18 cellular contexts compared by ENCODE assay signal in the genomic region with DNA sequence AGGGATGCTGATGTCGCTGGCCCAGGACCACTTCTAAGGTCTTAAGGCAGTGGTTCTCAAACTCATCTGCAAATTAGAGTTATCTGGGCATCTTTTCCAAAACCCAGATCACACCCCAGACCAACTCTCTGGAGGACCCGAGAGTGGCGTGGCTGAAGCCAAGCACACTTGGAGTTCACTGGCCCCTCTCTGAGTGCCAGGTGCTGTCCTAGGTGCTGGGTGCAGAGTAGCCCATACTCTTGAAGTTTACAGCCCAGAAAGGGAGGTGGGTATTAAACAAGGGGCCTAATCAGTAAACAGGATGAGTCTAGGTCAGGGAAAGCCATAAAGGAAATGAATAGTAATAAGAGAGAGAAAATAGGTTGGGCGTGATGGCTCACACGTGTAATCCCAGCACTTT. TPM values are rescaled to one million over a fixed set of nuclear protein-coding genes. Genes with fewer than 3 reads are reported as not detected.
DNase-seq lines count a peak whose midpoint lies in the region; ATAC-seq and TF ChIP-seq lines count a peak whose summit lies in the region.
"Had no signal": no experiment of that assay in that cellular context is flagged by ENCODE, and none has a peak within 500 bp of the region (broad histone marks: within the 10 kb centered on the region; RNA-seq: fewer than 3 reads in every experiment).

No MANE protein-coding gene starts in this region.

- no peaks in the 10 kb centered on the region for H3K9me3 ChIP-seq in PC-3 (ENCODE audit: low read length)
- H3K9me3 ChIP-seq in stomach = no peaks in the 10 kb centered on the region
- H3K9me3 ChIP-seq: BLaER1 had no signal

- TF ChIP-seq POLR2A in stomach (IDR thresholded peaks at IDR 0.05) = no peak

- TF ChIP-seq CTCF in GM23338 (conservative IDR thresholded peaks at IDR 0.05; ENCODE audit: low read depth in 2 of 2) (no peak), PC-3 (conservative IDR thresholded peaks at IDR 0.05; ENCODE audit: low read depth, low read length) (no peak), endothelial cell (IDR thresholded peaks at IDR 0.05; ENCODE audit: unreplicated experiment) (no peak), stomach (IDR thresholded peaks at IDR 0.05) (no peak)

- no peak for TF ChIP-seq EP300 in stomach (IDR thresholded peaks at IDR 0.05)

- no peak overlapping the region for H3K4me2 ChIP-seq in GM23338
- no peak overlapping the region for H3K4me2 ChIP-seq in PC-3 (ENCODE audit: low read length)
- H3K4me2 ChIP-seq: BLaER1 had no signal

- H3K36me3 ChIP-seq in GM23338 (ENCODE audit: insufficient read depth) = no peaks in the 10 kb centered on the region
- H3K36me3 ChIP-seq in PC-3 (ENCODE audit: low read depth, low read length) = no peaks in the 10 kb centered on the region
- no peaks in the 10 kb centered on the region for H3K36me3 ChIP-seq in stomach
- H3K36me3 ChIP-seq: BLaER1 had no signal

- H3K27ac Mint-ChIP-seq in GM23338 (no peak overlapping the region), endothelial cell (ENCODE audit: unreplicated experiment) (no peak overlapping the region)
- H3K27ac Mint-ChIP-seq: CD4-positive, CD25-positive, alpha-beta regulatory T cell had no signal

- H3K4me1 ChIP-seq in GM23338 (ENCODE audit: insufficient read depth) = no peaks in the 10 kb centered on the region; the same call in 1 of the 2 replicates
- no peaks in the 10 kb centered on the region for H3K4me1 ChIP-seq in PC-3 (ENCODE audit: insufficient read depth, low read length)
- H3K4me1 ChIP-seq in stomach = peaks cover 0 to 12% (median 7%) of the 10 kb centered on the region in 4 donors

- no peaks in the 10 kb centered on the region for H3F3A ChIP-seq in GM23338 (replicated peaks; ENCODE audit: low read depth)
- no peaks in the 10 kb centered on the region for H3F3A ChIP-seq in PC-3 (ENCODE audit: low read length, unreplicated experiment)

- no peak overlapping the region for H3K9ac ChIP-seq in PC-3 (ENCODE audit: low read length)
- H3K9ac ChIP-seq: BLaER1 had no signal

- H3K9me2 ChIP-seq in GM23338 (ENCODE audit: insufficient read depth) (no peaks in the 10 kb centered on the region), PC-3 (replicated peaks; ENCODE audit: low read length) (no peaks in the 10 kb centered on the region)

- no peak overlapping the region for H3K27ac ChIP-seq in GM23338 (ENCODE audit: low read depth)
- H3K27ac ChIP-seq in PC-3 (ENCODE audit: low read length) = no peak overlapping the region
- no peak overlapping the region for H3K27ac ChIP-seq in stomach
- H3K27ac ChIP-seq: BLaER1, HL-60 had no signal

- H3K27me3 ChIP-seq in GM23338 (ENCODE audit: insufficient read depth) (no peaks in the 10 kb centered on the region), PC-3 (ENCODE audit: low read length) (0 out of 2 replicates have a peak, but pooled peaks cover 6% of the 10 kb centered on the region), stomach (peaks cover 0 to 11% (median 0%) of the 10 kb centered on the region in 3 donors)
- H3K27me3 ChIP-seq: BLaER1 had no signal

- intact Hi-C loops in PC-3 (cut with micrococcal nuclease) = loop anchor here (1.0 kb wide), 2 partner anchors 78 to 164 kb away; no protein-coding TSS in a partner anchor
- intact Hi-C loops in stomach (cut with DNase I; ENCODE audit: low total_unique reads) = no loop called here

- CTCF ChIA-PET in PC-3 (lab: Charles Lee) = no interaction called here

- H3K27me3 Mint-ChIP-seq in GM23338 (ENCODE audit: insufficient read depth, low read depth, poor library complexity) = peaks cover 7% of the 10 kb centered on the region
- H3K27me3 Mint-ChIP-seq in endothelial cell (ENCODE audit: unreplicated experiment) = peaks cover 2% of the 10 kb centered on the region
- peaks cover 6% of the 10 kb centered on the region for H3K27me3 Mint-ChIP-seq in activated T-cell treated with anti-CD3 and anti-CD28 coated beads, Interleukin-2, amount 50 U/mL, for 4 hours (ENCODE audit: low read depth)

- H3K9me3 Mint-ChIP-seq in GM23338 = no peaks in the 10 kb centered on the region; the same call in 2 of the 3 replicates
- H3K9me3 Mint-ChIP-seq in endothelial cell (ENCODE audit: unreplicated experiment) = no peaks in the 10 kb centered on the region
- H3K9me3 Mint-ChIP-seq in activated T-cell treated with anti-CD3 and anti-CD28 coated beads, Interleukin-2, amount 50 U/mL, for 4 hours = no peaks in the 10 kb centered on the region

- BruUV-seq in PC-3 (replicated peaks; lab: Mats Ljungman, UMichigan) = no TSS peak

- ATAC-seq in GM23338 (peak; percentile 31), PC-3 (peak; percentile 16; the same call in 1 of the 2 replicates), GM21360 (IDR thresholded peaks at IDR 0.05; ENCODE audit: unreplicated experiment) (no peak)
- no peak for ATAC-seq in activated T-cell treated with anti-CD3 and anti-CD28 coated beads, Interleukin-2, amount 50 U/mL, for 4 hours

- no peak overlapping the region for H3K4me3 Mint-ChIP-seq in GM23338
- H3K4me3 Mint-ChIP-seq in endothelial cell (ENCODE audit: unreplicated experiment) = peak overlapping the region; percentile 42
- no peak overlapping the region for H3K4me3 Mint-ChIP-seq in activated T-cell treated with anti-CD3 and anti-CD28 coated beads, Interleukin-2, amount 50 U/mL, for 4 hours
- H3K4me3 Mint-ChIP-seq: CD4-positive, CD25-positive, alpha-beta regulatory T cell had no signal

- H3K79me2 ChIP-seq in GM23338 (replicated peaks; ENCODE audit: insufficient read depth) = no peaks in the 10 kb centered on the region
- H3K79me2 ChIP-seq in PC-3 (ENCODE audit: low read length) = no peaks in the 10 kb centered on the region

- no peak overlapping the region for H3K4me3 ChIP-seq in GM23338
- H3K4me3 ChIP-seq in PC-3 (ENCODE audit: low read length) = no peak overlapping the region
- no peak overlapping the region for H3K4me3 ChIP-seq in stomach
- H3K4me3 ChIP-seq: BLaER1, K562 had no signal

- no peaks in the 10 kb centered on the region for H4K20me1 ChIP-seq in GM23338 (replicated peaks; ENCODE audit: insufficient read depth)
- H4K20me1 ChIP-seq in PC-3 (ENCODE audit: low read length) = no peaks in the 10 kb centered on the region
- H4K20me1 ChIP-seq: BLaER1 had no signal

- no peak overlapping the region for H2AFZ ChIP-seq in GM23338
- no peak overlapping the region for H2AFZ ChIP-seq in PC-3 (ENCODE audit: low read length)

- H3K4me1 Mint-ChIP-seq in GM23338 (peaks cover 20% of the 10 kb centered on the region), endothelial cell (ENCODE audit: unreplicated experiment) (peaks cover 28% of the 10 kb centered on the region)
- no peaks in the 10 kb centered on the region for H3K4me1 Mint-ChIP-seq in activated T-cell treated with anti-CD3 and anti-CD28 coated beads, Interleukin-2, amount 50 U/mL, for 4 hours (ENCODE audit: low read depth)
- H3K4me1 Mint-ChIP-seq: CD4-positive, CD25-positive, alpha-beta regulatory T cell had no signal

- DNase-seq in GM23338 (ENCODE audit: low spot score) = no peak
- no peak for DNase-seq in PC-3
- DNase-seq in astrocyte of the hippocampus (ENCODE audit: low read depth, low spot score) = peak; percentile 26
- no peak for DNase-seq in endothelial cell (ENCODE audit: low spot score)
- no peak for DNase-seq in activated T-cell treated with anti-CD3 and anti-CD28 coated beads, Interleukin-2, amount 50 U/mL, for 4 hours
- no peak for DNase-seq in stomach
- no peak for DNase-seq in foreskin melanocyte
- DNase-seq: NCI-H1105, NCI-H1436 treated with DMSO at 0.1 percent for 48 hours, NCI-H187 treated with DMSO at 0.1 percent for 48 hours, NCI-H2107 had no signal

- H3K36me3 Mint-ChIP-seq in GM23338 (ENCODE audit: low read depth) (no peaks in the 10 kb centered on the region), endothelial cell (ENCODE audit: low read depth, unreplicated experiment) (peaks cover 4% of the 10 kb centered on the region)
- H3K36me3 Mint-ChIP-seq in activated T-cell treated with anti-CD3 and anti-CD28 coated beads, Interleukin-2, amount 50 U/mL, for 4 hours (ENCODE audit: insufficient read depth) = no peaks in the 10 kb centered on the region
- H3K36me3 Mint-ChIP-seq: CD4-positive, CD25-positive, alpha-beta regulatory T cell had no signal

- POLR2A ChIA-PET in PC-3 (lab: Charles Lee; ENCODE audit: unreplicated experiment) = no interaction called here

- 74 to 87% (median 85%) methylated on average over 5 of the region's 5 CpGs for WGBS in stomach, 5 donors

RNA-seq across cellular contexts. Expression of a gene that starts 17.6 kb away (rescaled TPM):
- not detected in 2 replicates for total RNA-seq in GM23338 (2014; rRNA removed; shearing (Covaris generic))
- polyA plus RNA-seq in GM23338 (2016; fragmentation: Nextera tagmentation; extraction: Ambion mirVana) = 0.18 TPM in 1 of 2 replicates, not detected in the other
- 0.15 TPM in 1 of 2 replicates, not detected in the other for total RNA-seq in PC-3 (2014; rRNA removed)
- total RNA-seq in endothelial cell (ENCODE audit: unreplicated experiment) = 1.1 TPM
- total RNA-seq in activated T-cell treated with anti-CD3 and anti-CD28 coated beads, Interleukin-2, amount 50 U/mL, for 4 hours = not detected
- 10 to 100 TPM in 1 of 5 donors, 1 to 10 TPM in 2, not detected in 2; 1.1 to 18.3 (median 6.4) TPM for total RNA-seq in stomach
- polyA plus RNA-seq in stomach = under 1 TPM; 0.06 to 0.15 (median 0.13) TPM
- total RNA-seq: CD4-positive, CD25-positive, alpha-beta regulatory T cell; MCF 10A; SK-MEL-5 had no signal
- polyA plus RNA-seq: CD4-positive, CD25-positive, alpha-beta regulatory T cell had no signal

RNA-seq across cellular contexts. Expression of a gene that starts 30.8 kb away (rescaled TPM):
- total RNA-seq in GM23338 (2014; rRNA removed; shearing (Covaris generic)) = 6.9 and 7.1 TPM in 2 replicates
- 0.99 and 1.6 TPM in 2 replicates for polyA plus RNA-seq in GM23338 (2016; fragmentation: Nextera tagmentation; extraction: Ambion mirVana)
- 5.9 and 6.3 TPM in 2 replicates for total RNA-seq in PC-3 (2014; rRNA removed)
- 3.8 TPM for total RNA-seq in endothelial cell (ENCODE audit: unreplicated experiment)
- not detected for total RNA-seq in activated T-cell treated with anti-CD3 and anti-CD28 coated beads, Interleukin-2, amount 50 U/mL, for 4 hours
- 1 to 10 TPM in 3 of 5 donors, not detected in 2; 1.7 to 7.0 (median 2.3) TPM for total RNA-seq in stomach
- under 1 TPM in 2 of 3 donors, not detected in 1; 0.35 to 0.81 TPM for polyA plus RNA-seq in stomach
- total RNA-seq: CD4-positive, CD25-positive, alpha-beta regulatory T cell; SK-MEL-5 had no signal
- polyA plus RNA-seq: CD4-positive, CD25-positive, alpha-beta regulatory T cell had no signal

Comparison
In these comparisons a context has a peak if more than half of its experiments do, and no peak if none do; other contexts are left out.
1. ATAC-seq: peak in GM23338 (single experiment) and PC-3 (single experiment); none in GM21360 (single experiment) and activated T-cell treated with anti-CD3 and anti-CD28 coated beads, Interleukin-2, amount 50 U/mL, for 4 hours (0 of 2).